In genomic region chr1:198019126-198019525, GRCh38 we compare ENCODE assay signal across 1 cellular context.
TF ChIP-seq lines count a peak whose summit lies in the region.

No MANE protein-coding gene starts in this region.

TF ChIP-seq in SK-N-SH, 30 proteins besides CTCF, POLR2A, EP300 and RAD21 (continued from another document):
- no peak for TF ChIP-seq IRF3 (IDR thresholded peaks at IDR 0.05; ENCODE audit: low read depth, low read length)
